ENCODE assay signal across 17 cellular contexts in genomic region chr2:98691307-98691706, GRCh38. TPM values are rescaled to one million over a fixed set of nuclear protein-coding genes. Genes with fewer than 3 reads are reported as not detected.
DNase-seq lines count a peak whose midpoint lies in the region; ATAC-seq and TF ChIP-seq lines count a peak whose summit lies in the region.
"Had no signal": no experiment of that assay in that cellular context is flagged by ENCODE, and none has a peak within 500 bp of the region (broad histone marks: within the 10 kb centered on the region; RNA-seq: fewer than 3 reads in every experiment).

No MANE protein-coding gene starts in this region.

- no peaks in the 10 kb centered on the region for H3K36me3 ChIP-seq in breast epithelium
- no peaks in the 10 kb centered on the region for H3K36me3 ChIP-seq in WERI-Rb-1

- TF ChIP-seq CTCF in MCF 10A (IDR thresholded peaks at IDR 0.05; ENCODE audit: unreplicated experiment), result no peak
- no peak for TF ChIP-seq CTCF in breast epithelium (IDR thresholded peaks at IDR 0.05)
- no peak for TF ChIP-seq CTCF in WERI-Rb-1 (IDR thresholded peaks at IDR 0.05; ENCODE audit: low read depth, low read length)

- H3K27me3 ChIP-seq in breast epithelium, result no peaks in the 10 kb centered on the region
- H3K27me3 ChIP-seq in WERI-Rb-1 (ENCODE audit: insufficient read depth, low read depth, severe bottlenecking), result no peaks in the 10 kb centered on the region

- no peaks in the 10 kb centered on the region for H3K9me3 Mint-ChIP-seq in MCF 10A (ENCODE audit: unreplicated experiment)
- H3K9me3 Mint-ChIP-seq in activated naive CD8-positive, alpha-beta T cell treated with anti-CD3 and anti-CD28 coated beads for 36 hours, result peaks cover 7% of the 10 kb centered on the region
- H3K9me3 Mint-ChIP-seq: stimulated activated memory B cell treated with anti-CD40 and anti-IgM and Interleukin-4, amounts not matched to agents 10 μg/mL and 1 μg/mL and 100 μg/mL, for 72 hours had no signal

- H3K4me1 Mint-ChIP-seq in MCF 10A (ENCODE audit: insufficient read depth, unreplicated experiment), result no peaks in the 10 kb centered on the region
- H3K4me1 Mint-ChIP-seq in activated naive CD8-positive, alpha-beta T cell treated with anti-CD3 and anti-CD28 coated beads for 36 hours, result peaks cover 75% of the 10 kb centered on the region

- H3K9me3 ChIP-seq in breast epithelium (no peaks in the 10 kb centered on the region), WERI-Rb-1 (ENCODE audit: severe bottlenecking) (no peaks in the 10 kb centered on the region)

- H3K4me3 Mint-ChIP-seq in MCF 10A (ENCODE audit: unreplicated experiment), result no peak overlapping the region
- no peak overlapping the region for H3K4me3 Mint-ChIP-seq in activated naive CD8-positive, alpha-beta T cell treated with anti-CD3 and anti-CD28 coated beads for 36 hours
- H3K4me3 Mint-ChIP-seq: B cell; stimulated activated memory B cell treated with anti-CD40 and anti-IgM and Interleukin-4, amounts not matched to agents 10 μg/mL and 1 μg/mL and 100 μg/mL, for 72 hours had no signal

- CTCF ChIA-PET in MCF 10A (lab: Yijun Ruan, JAX), result interaction anchor here (0.6 to 1.4 kb wide), 5 partner anchors 13 to 484 kb away, joined by 3 to 5 read pairs (median 3); no protein-coding TSS in a partner anchor

- no peaks in the 10 kb centered on the region for H3K36me3 Mint-ChIP-seq in MCF 10A (ENCODE audit: insufficient read depth, unreplicated experiment)
- H3K36me3 Mint-ChIP-seq in activated naive CD8-positive, alpha-beta T cell treated with anti-CD3 and anti-CD28 coated beads for 36 hours, result peaks cover 41% of the 10 kb centered on the region

- no peaks in the 10 kb centered on the region for H3K4me1 ChIP-seq in breast epithelium

- intact Hi-C loops in MCF 10A (cut with micrococcal nuclease), result no loop called here
- intact Hi-C loops in breast epithelium (cut with DNase I; ENCODE audit: low total_unique reads), result no loop called here

- H3K4me3 ChIP-seq in breast epithelium (no peak overlapping the region), WERI-Rb-1 (ENCODE audit: low read depth, low read length) (no peak overlapping the region)

- H3K27ac ChIP-seq in breast epithelium (no peak overlapping the region), WERI-Rb-1 (no peak overlapping the region)
- H3K27ac ChIP-seq: RWPE1 had no signal

- TF ChIP-seq POLR2A in breast epithelium (IDR thresholded peaks at IDR 0.05), result no peak

- BruUV-seq in MCF 10A (replicated peaks; lab: Mats Ljungman, UMichigan), result no TSS peak

- ATAC-seq in HG03565 (IDR thresholded peaks at IDR 0.05; ENCODE audit: unreplicated experiment), result no peak
- ATAC-seq: stimulated activated memory B cell treated with anti-CD40 and anti-IgM and Interleukin-4, amounts not matched to agents 10 μg/mL and 1 μg/mL and 100 μg/mL, for 72 hours had no signal

- H3K27me3 Mint-ChIP-seq in MCF 10A (ENCODE audit: insufficient read depth, unreplicated experiment), result no peaks in the 10 kb centered on the region
- no peaks in the 10 kb centered on the region for H3K27me3 Mint-ChIP-seq in activated naive CD8-positive, alpha-beta T cell treated with anti-CD3 and anti-CD28 coated beads for 36 hours
- H3K27me3 Mint-ChIP-seq: B cell; progenitor cell of endocrine pancreas; stimulated activated memory B cell treated with anti-CD40 and anti-IgM and Interleukin-4, amounts not matched to agents 10 μg/mL and 1 μg/mL and 100 μg/mL, for 72 hours had no signal

- H3K27ac Mint-ChIP-seq in MCF 10A (ENCODE audit: low read depth, unreplicated experiment), result no peak overlapping the region
- peak overlapping the region; percentile 78 for H3K27ac Mint-ChIP-seq in activated naive CD8-positive, alpha-beta T cell treated with anti-CD3 and anti-CD28 coated beads for 36 hours
- H3K27ac Mint-ChIP-seq: B cell; progenitor cell of endocrine pancreas; stimulated activated memory B cell treated with anti-CD40 and anti-IgM and Interleukin-4, amounts not matched to agents 10 μg/mL and 1 μg/mL and 100 μg/mL, for 72 hours had no signal

- POLR2A ChIA-PET in MCF 10A (lab: Yijun Ruan, JAX), result no interaction called here

- DNase-seq in MCF 10A (ENCODE audit: unreplicated experiment) (peak; percentile 23), breast epithelium (ENCODE audit: low spot score in 2 of 2) (no peak), iris pigment epithelial cell (ENCODE audit: low read depth) (peak; percentile 2), mucosa of gallbladder (ENCODE audit: low spot score) (no peak), WERI-Rb-1 (no peak), amniotic stem cell (lab: John Stamatoyannopoulos, UW) (no peak)
- DNase-seq in activated naive CD8-positive, alpha-beta T cell treated with anti-CD3 and anti-CD28 coated beads for 36 hours, result no peak
- DNase-seq: cerebellar nuclear complex; GF-D8; H7; NCI-H1105; stimulated activated CD4-positive, alpha-beta T cell treated with anti-CD3 and anti-CD28 coated beads, Interleukin-1b, Interleukin-23, amount 100 ng/mL, for 48 hours had no signal

RNA-seq across cellular contexts. Expression of gene MGAT4A, which starts 39.6 kb away (rescaled TPM):
- total RNA-seq in MCF 10A (2022), result 3.7 and 4.6 TPM in 2 replicates
- total RNA-seq in breast epithelium, result 10 to 100 TPM; 28.6 to 41.1 (median 34.4) TPM
- total RNA-seq in activated naive CD8-positive, alpha-beta T cell treated with anti-CD3 and anti-CD28 coated beads for 36 hours, result 10 to 100 TPM; 45.1 to 49.3 TPM
- total RNA-seq in mucosa of gallbladder, result 34.4 TPM

Comparison
In these comparisons a context has a peak if more than half of its experiments do, and no peak if none do; other contexts are left out.
1. DNase-seq: peak in MCF 10A (single experiment) and iris pigment epithelial cell (single experiment); none in breast epithelium (0 of 2), activated naive CD8-positive, alpha-beta T cell treated with anti-CD3 and anti-CD28 coated beads for 36 hours (single experiment), mucosa of gallbladder (single experiment), WERI-Rb-1 (single experiment) and amniotic stem cell (single experiment).